In genomic region chr1:200351826-200352549, GRCh38 we compare ENCODE assay signal across 7 cellular contexts. TPM values are rescaled to one million over a fixed set of nuclear protein-coding genes. Genes with fewer than 3 reads are reported as not detected.
DNase-seq lines count a peak whose midpoint lies in the region; ATAC-seq and TF ChIP-seq lines count a peak whose summit lies in the region.

No MANE protein-coding gene starts in this region.

- H3K27me3 ChIP-seq in upper lobe of right lung: no peaks in the 10 kb centered on the region
- no peaks in the 10 kb centered on the region for H3K27me3 ChIP-seq in SJCRH30
- H3K27me3 ChIP-seq in esophagus muscularis mucosa: no peaks in the 10 kb centered on the region

- DNase-seq in T follicular helper cell (ENCODE audit: low read depth) (peak; percentile 1), foreskin fibroblast (peak; percentile 91 to 93), upper lobe of right lung (no peak), SJCRH30 (no peak), esophagus muscularis mucosa (ENCODE audit: extremely low spot score) (no peak)

- TF ChIP-seq CTCF in foreskin fibroblast (IDR thresholded peaks at IDR 0.05; ENCODE audit: low read depth, low read length) (peak; percentile 9), upper lobe of right lung (IDR thresholded peaks at IDR 0.05) (no peak), esophagus muscularis mucosa (IDR thresholded peaks at IDR 0.05) (no peak)

- no peak for TF ChIP-seq EP300 in esophagus muscularis mucosa (IDR thresholded peaks at IDR 0.05)

- WGBS in esophagus muscularis mucosa: 44% methylated on average over 4 of the region's 4 CpGs

- H3K4me3 ChIP-seq in foreskin fibroblast (ENCODE audit: low read depth in 1 of 2, low read length in 2 of 2): peak overlapping the region; percentile 39 to 40
- H3K4me3 ChIP-seq in upper lobe of right lung: peak overlapping the region; percentile 9
- H3K4me3 ChIP-seq in SJCRH30: no peak overlapping the region
- no peak overlapping the region for H3K4me3 ChIP-seq in esophagus muscularis mucosa

- peak overlapping the region; percentile 63 for H3K27ac ChIP-seq in upper lobe of right lung
- H3K27ac ChIP-seq in SJCRH30: no peak overlapping the region
- H3K27ac ChIP-seq in esophagus muscularis mucosa (replicated peaks in 1 of 4): no peak overlapping the region

- peak; percentile 45 for ATAC-seq in GM18519 (IDR thresholded peaks at IDR 0.05; ENCODE audit: low FRiP score, unreplicated experiment)
- peak; percentile 40 for ATAC-seq in HG02870 (IDR thresholded peaks at IDR 0.05; ENCODE audit: unreplicated experiment)
- ATAC-seq in upper lobe of right lung: peak; percentile 68

- H3K4me1 ChIP-seq in upper lobe of right lung: no peaks in the 10 kb centered on the region
- no peaks in the 10 kb centered on the region for H3K4me1 ChIP-seq in SJCRH30
- peaks cover 0 to 9% (median 6%) of the 10 kb centered on the region in 4 donors for H3K4me1 ChIP-seq in esophagus muscularis mucosa

- no peaks in the 10 kb centered on the region for H3K36me3 ChIP-seq in upper lobe of right lung
- H3K36me3 ChIP-seq in SJCRH30: no peaks in the 10 kb centered on the region
- H3K36me3 ChIP-seq in esophagus muscularis mucosa: no peaks in the 10 kb centered on the region

- H3K9me3 ChIP-seq in upper lobe of right lung (no peaks in the 10 kb centered on the region), SJCRH30 (replicated peaks) (no peaks in the 10 kb centered on the region), esophagus muscularis mucosa (no peaks in the 10 kb centered on the region)

- intact Hi-C loops in upper lobe of right lung (cut with DNase I): no loop called here
- intact Hi-C loops in esophagus muscularis mucosa (cut with DNase I): no loop called here

- TF ChIP-seq POLR2A in esophagus muscularis mucosa (IDR thresholded peaks at IDR 0.05; ENCODE audit: low read depth): no peak

RNA-seq across cellular contexts. Expression of gene ZNF281, which starts 57.8 kb away (rescaled TPM):
- total RNA-seq in upper lobe of right lung (19.5 TPM), esophagus muscularis mucosa (10 to 100 TPM; 10.4 to 14.1 (median 12.4) TPM)
- 20.0 TPM in 2 replicates for total RNA-seq in SJCRH30 (2014; rRNA removed; shearing (Covaris generic))

Comparison
In these comparisons a context has a peak if more than half of its experiments do, and no peak if none do; other contexts are left out.
1. DNase-seq: peak in T follicular helper cell (single experiment) and foreskin fibroblast (2 of 2); none in upper lobe of right lung (single experiment), SJCRH30 (0 of 2) and esophagus muscularis mucosa (single experiment).
2. H3K4me3 ChIP-seq: peak in foreskin fibroblast (2 of 2) and upper lobe of right lung (single experiment); none in SJCRH30 (single experiment) and esophagus muscularis mucosa (0 of 4).
3. Peak in every context shown above with its lines, with median percentiles within 50 percentile points of each other: ATAC-seq.